Comparison of ENCODE assay signal across 8 cellular contexts in the genomic region with DNA sequence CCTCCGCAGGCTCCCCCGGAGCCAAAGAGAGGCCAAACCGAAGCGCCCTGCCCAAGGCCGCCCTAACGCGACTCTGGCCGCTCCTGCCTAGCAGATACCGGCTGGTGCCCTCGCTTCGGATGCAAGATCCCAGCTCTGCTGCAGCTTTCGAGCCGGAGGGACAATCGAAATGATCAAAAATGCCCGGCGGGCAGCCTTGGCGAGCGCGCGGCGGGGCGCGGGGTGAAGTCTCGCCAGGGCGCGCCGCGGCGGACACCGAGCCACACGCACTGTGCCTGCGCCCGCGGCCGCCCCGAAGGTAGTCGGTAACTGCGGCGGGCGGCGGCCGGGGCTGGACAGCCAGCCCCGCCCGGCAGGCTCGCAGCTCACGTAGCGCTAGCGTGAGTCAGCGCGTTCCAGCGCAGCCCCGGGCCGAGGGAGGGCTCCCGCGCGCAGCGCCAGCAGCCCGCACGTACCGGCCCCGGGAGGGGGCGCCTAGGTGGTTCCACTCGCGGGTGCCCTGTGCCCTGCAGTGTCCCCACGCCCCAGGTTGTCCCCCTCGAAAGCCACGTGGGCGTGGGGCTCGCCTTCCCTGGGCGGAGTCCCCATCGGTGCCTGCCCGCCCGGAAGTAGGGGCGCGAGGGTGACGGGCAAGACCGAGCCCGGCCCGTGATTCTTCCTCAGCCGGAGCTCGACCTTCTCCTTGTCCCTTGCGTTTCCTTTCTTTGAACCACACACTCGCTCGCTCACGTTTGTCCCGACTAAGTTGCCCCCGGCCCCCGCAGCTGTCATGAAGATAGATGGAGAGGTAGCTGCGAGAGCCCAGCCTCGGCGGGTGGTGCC.
DNase-seq lines count a peak whose midpoint lies in the region; ATAC-seq and TF ChIP-seq lines count a peak whose summit lies in the region.

No MANE protein-coding gene starts in this region.

- no peaks in the 10 kb centered on the region for H3K36me3 Mint-ChIP-seq in MCF 10A (ENCODE audit: insufficient read depth, unreplicated experiment)

- H3K4me3 ChIP-seq in HUES48 (ENCODE audit: low read depth, low read length) (peak overlapping the region; percentile 68), iPS-20b (ENCODE audit: low read length) (peak overlapping the region; percentile 62), gastrocnemius medialis (peak overlapping the region; percentile 62 to 87 (median 70))

- H3K9me3 Mint-ChIP-seq in MCF 10A (ENCODE audit: unreplicated experiment), result no peaks in the 10 kb centered on the region

- H3K27me3 ChIP-seq in HUES48 (ENCODE audit: control insufficient read depth, insufficient read depth, low read length) (peaks cover 25% of the 10 kb centered on the region), iPS-20b (ENCODE audit: insufficient read depth, low read length) (peaks cover 30% of the 10 kb centered on the region), gastrocnemius medialis (no peaks in the 10 kb centered on the region)

- H3K27ac ChIP-seq in HUES48 (ENCODE audit: low read depth, low read length) (peak overlapping the region; percentile 63), iPS-20b (ENCODE audit: low read length) (no peak overlapping the region), gastrocnemius medialis (peak overlapping the region; percentile 91 to 97 (median 94))

- no peaks in the 10 kb centered on the region for H3K36me3 ChIP-seq in HUES48 (ENCODE audit: control insufficient read depth, insufficient read depth, low read length)
- no peaks in the 10 kb centered on the region for H3K36me3 ChIP-seq in iPS-20b (ENCODE audit: insufficient read depth, low read depth, low read length)
- H3K36me3 ChIP-seq in gastrocnemius medialis, result no peaks in the 10 kb centered on the region

- peak; percentile 87 for DNase-seq in ELF-1 (ENCODE audit: low read depth, low spot score)
- DNase-seq in T1000 (lab: John Stamatoyannopoulos, UW), result peak; percentile 44
- peak; percentile 65 for DNase-seq in MCF 10A (ENCODE audit: unreplicated experiment)
- DNase-seq in gastrocnemius medialis, result peak; percentile 61 to 86
- no peak for DNase-seq in NCI-H187 treated with DMSO at 0.1 percent for 48 hours (lab: John Stamatoyannopoulos, UW)

- H3K4me1 Mint-ChIP-seq in MCF 10A (ENCODE audit: insufficient read depth, unreplicated experiment), result peaks cover 13% of the 10 kb centered on the region

- H3K9me3 ChIP-seq in HUES48 (ENCODE audit: control insufficient read depth, insufficient read depth, low read length) (no peaks in the 10 kb centered on the region), iPS-20b (ENCODE audit: insufficient read depth, low read depth, low read length) (no peaks in the 10 kb centered on the region), gastrocnemius medialis (no peaks in the 10 kb centered on the region)

- H3K4me1 ChIP-seq in HUES48 (ENCODE audit: control insufficient read depth, insufficient read depth, low read length), result peaks cover 14% of the 10 kb centered on the region
- no peaks in the 10 kb centered on the region for H3K4me1 ChIP-seq in iPS-20b (ENCODE audit: insufficient read depth, low read length)
- H3K4me1 ChIP-seq in gastrocnemius medialis, result peaks cover 24 to 35% of the 10 kb centered on the region in 2 donors

- H3K9ac ChIP-seq in HUES48 (ENCODE audit: low read depth, low read length) (peak overlapping the region; percentile 81), iPS-20b (ENCODE audit: low read depth, low read length) (peak overlapping the region; percentile 59; the same call in 1 of the 2 replicates)

- CTCF ChIA-PET in MCF 10A (lab: Yijun Ruan, JAX), result interaction anchor here (0.6 to 2.1 kb wide), 13 partner anchors 10 to 265 kb away, joined by 3 to 9 read pairs (median 3); no protein-coding TSS in a partner anchor

- intact Hi-C loops in MCF 10A (cut with micrococcal nuclease) (no loop called here), gastrocnemius medialis (cut with DNase I; ENCODE audit: low total_unique reads) (loop anchor here (1.0 to 10.0 kb wide), 7 partner anchors 21 to 405 kb away; partner anchors contain the start of genes EGLN3 and SPTSSA)

- peak overlapping the region; percentile 67 for H3K27ac Mint-ChIP-seq in MCF 10A (ENCODE audit: low read depth, unreplicated experiment)

- POLR2A ChIA-PET in MCF 10A (lab: Yijun Ruan, JAX), result interaction anchor here (0.6 to 2.0 kb wide), 8 partner anchors 9 to 1785 kb away, joined by 3 to 9 read pairs (median 4); partner anchors contain the start of gene EGLN3

- H3K4me3 Mint-ChIP-seq in MCF 10A (ENCODE audit: unreplicated experiment), result peak overlapping the region; percentile 67

- in situ Hi-C loops in gastrocnemius medialis (cut with MboI; ENCODE audit: low sequenced_read_pairs in 4 of 4), result no loop called here

- peak; percentile 80 to 89 for TF ChIP-seq POLR2A in gastrocnemius medialis (IDR thresholded peaks at IDR 0.05)

- TF ChIP-seq CTCF in MCF 10A (IDR thresholded peaks at IDR 0.05; ENCODE audit: unreplicated experiment) (no peak), gastrocnemius medialis (IDR thresholded peaks at IDR 0.05 in 4 of 5, conservative IDR thresholded peaks at IDR 0.05 in 1 of 5) (peak in 4 of 5 experiments; percentile 30 to 43 (median 42))

- BruUV-seq in MCF 10A (replicated peaks; lab: Mats Ljungman, UMichigan), result no TSS peak

- no peaks in the 10 kb centered on the region for H3K27me3 Mint-ChIP-seq in MCF 10A (ENCODE audit: insufficient read depth, unreplicated experiment)

- ATAC-seq in GM21423 (IDR thresholded peaks at IDR 0.05; ENCODE audit: unreplicated experiment) (peak; percentile 75), gastrocnemius medialis (peak; percentile 65 to 70)
